In the genomic region with DNA sequence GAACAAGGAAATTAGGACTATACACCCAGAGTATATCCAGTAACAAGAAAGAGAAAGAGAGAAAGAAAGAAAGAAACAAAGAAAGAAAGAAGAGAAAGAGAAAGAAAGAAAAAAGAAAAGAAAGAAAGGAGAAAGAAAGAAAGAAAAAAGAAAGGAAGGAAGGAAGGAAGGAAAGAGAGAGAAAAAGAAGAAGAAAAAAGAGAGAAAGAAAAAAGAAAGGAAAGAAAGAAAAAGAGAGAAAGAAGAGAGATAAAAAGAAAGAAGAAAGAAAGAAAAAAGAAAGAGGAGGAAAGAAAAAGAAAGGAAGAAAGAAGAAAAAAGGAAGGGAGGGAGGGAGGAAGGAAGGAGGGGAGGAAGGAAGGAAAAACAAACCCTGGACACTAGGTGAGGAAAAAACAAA, we compare ENCODE assay signal across 29 cellular contexts.
"Had no signal": no experiment of that assay in that cellular context is flagged by ENCODE, and none has a peak within 500 bp of the region (broad histone marks: within the 10 kb centered on the region; RNA-seq: fewer than 3 reads in every experiment).

No MANE protein-coding gene starts in this region.

- H3K4me3 ChIP-seq: adrenal gland, body of pancreas, Peyer's patch, SJSA1 had no signal

- H3K9me3 Mint-ChIP-seq: activated CD4-positive, alpha-beta memory T cell treated with anti-CD3 and anti-CD28 coated beads, Interleukin-2, amount 10 ng/mL, durations not matched to agents 7 days and 5 days; activated T-helper 2 cell treated with anti-CD3 and anti-CD28 coated beads, Interferon-gamma antibody, Interleukin-2, Interleukin-4, amounts not matched to agents 10 μg/mL and 5 μg/mL and 100 μg/mL, durations not matched to agents 14 hours and 24 hours and 36 hours had no signal

- DNase-seq: activated CD4-positive, alpha-beta memory T cell treated with anti-CD3 and anti-CD28 coated beads, Interleukin-2, amount 10 ng/mL, durations not matched to agents 7 days and 5 days; activated CD4-positive, alpha-beta T cell treated with anti-CD3 and anti-CD28 coated beads for 1 hour; activated CD4-positive, alpha-beta T cell treated with anti-CD3 and anti-CD28 coated beads for 48 hours; activated CD4-positive, CD25-positive, alpha-beta regulatory T cell; activated gamma-delta T cell; activated naive CD4-positive, alpha-beta T cell treated with Interleukin-2 at 50 U/mL for 16 hours; activated T-cell treated with anti-CD3 and anti-CD28 coated beads, Interleukin-2, amount 50 U/mL, for 24 hours; adrenal gland; body of pancreas; caudate nucleus; cerebellar nuclear complex; NCI-H1105 treated with DMSO at 0.1 percent for 48 hours; NCI-H1436; NCI-H1694; NCI-H1930; NCI-H345; NCI-H524 treated with DMSO at 0.1 percent for 48 hours; PC-3; Peyer's patch; RPMI8226; SHP77 treated with DMSO at 0.1 percent for 48 hours; T-cell; T-helper 2 cell; T-helper 9 cell had no signal

- H3K4me1 ChIP-seq: body of pancreas, Peyer's patch, SJSA1 had no signal

- H3K27ac ChIP-seq: adrenal gland, body of pancreas, Peyer's patch, SJSA1, VCaP had no signal

- ATAC-seq: activated naive CD4-positive, alpha-beta T cell treated with anti-CD3 and anti-CD28 coated beads, Interleukin-2, amount 50 U/mL, for 72 hours; body of pancreas; PC-3; SK-N-SH treated with all-trans-retinoic acid at 6 μM for 48 hours; T-cell had no signal

- H3K4me3 Mint-ChIP-seq: activated CD4-positive, alpha-beta memory T cell treated with anti-CD3 and anti-CD28 coated beads, Interleukin-2, amount 10 ng/mL, durations not matched to agents 7 days and 5 days; activated T-cell treated with anti-CD3 and anti-CD28 coated beads, Interleukin-2, amount 50 U/mL, for 24 hours; T-cell had no signal

- H3K36me3 Mint-ChIP-seq: T-cell had no signal

- H3K9me3 ChIP-seq: adrenal gland, body of pancreas, Peyer's patch had no signal

- H3K27ac Mint-ChIP-seq: activated CD4-positive, alpha-beta memory T cell treated with anti-CD3 and anti-CD28 coated beads, Interleukin-2, amount 10 ng/mL, durations not matched to agents 7 days and 5 days; activated naive CD4-positive, alpha-beta T cell treated with anti-CD3 and anti-CD28 coated beads, Interleukin-2, amount 50 U/mL, for 72 hours; activated T-cell treated with anti-CD3 and anti-CD28 coated beads, Interleukin-2, amount 50 U/mL, for 24 hours; activated T-helper 2 cell treated with anti-CD3 and anti-CD28 coated beads, Interferon-gamma antibody, Interleukin-2, Interleukin-4, amounts not matched to agents 10 μg/mL and 5 μg/mL and 100 μg/mL, durations not matched to agents 14 hours and 24 hours and 36 hours; T-cell had no signal

- H3K27me3 Mint-ChIP-seq: activated CD4-positive, alpha-beta memory T cell treated with anti-CD3 and anti-CD28 coated beads, Interleukin-2, amount 10 ng/mL, durations not matched to agents 7 days and 5 days; activated T-cell treated with anti-CD3 and anti-CD28 coated beads, Interleukin-2, amount 50 U/mL, for 24 hours; T-cell had no signal

- H3K27me3 ChIP-seq: adrenal gland, body of pancreas, Peyer's patch, SJSA1 had no signal

- H3K36me3 ChIP-seq: adrenal gland, Peyer's patch, SJSA1 had no signal
